29 cellular contexts compared by ENCODE assay signal in genomic region chr5:35364350-35364749, GRCh38.
"Had no signal": no experiment of that assay in that cellular context is flagged by ENCODE, and none has a peak within 500 bp of the region (broad histone marks: within the 10 kb centered on the region; RNA-seq: fewer than 3 reads in every experiment).

No MANE protein-coding gene starts in this region.

- H3K27ac ChIP-seq: ascending aorta, SJCRH30, SK-N-MC had no signal

- H3K27me3 ChIP-seq: ascending aorta had no signal

- H3K4me3 ChIP-seq: ascending aorta, SJCRH30, SK-N-MC had no signal

- H3K36me3 Mint-ChIP-seq: activated naive CD4-positive, alpha-beta T cell treated with anti-CD3 and anti-CD28 coated beads, Interleukin-2, amount 50 U/mL, for 24 hours; activated naive CD8-positive, alpha-beta T cell treated with anti-CD3 and anti-CD28 coated beads, Interleukin-2, amount 10 ng/mL, durations not matched to agents 7 days and 5 days had no signal

- H3K4me3 Mint-ChIP-seq: activated CD4-positive, alpha-beta T cell treated with anti-CD3 and anti-CD28 coated beads, Interleukin-2, amount 10 ng/mL, durations not matched to agents 24 days and 14 days; activated CD8-positive, alpha-beta T cell treated with anti-CD3 and anti-CD28 coated beads for 36 hours; activated naive CD4-positive, alpha-beta T cell treated with anti-CD3 and anti-CD28 coated beads, Interleukin-2, amount 50 U/mL, for 24 hours; activated naive CD8-positive, alpha-beta T cell treated with anti-CD3 and anti-CD28 coated beads, Interleukin-2, amount 10 ng/mL, durations not matched to agents 7 days and 5 days; activated T-cell treated with anti-CD3 and anti-CD28 coated beads, Interleukin-2, amount 50 U/mL, for 72 hours; activated T-helper 17 cell treated with anti-CD3 and anti-CD28 coated beads, Interleukin-2, amount 50 U/mL, for 72 hours; T-helper 1 cell treated with Interleukin-12 subunit alpha and Interleukin-12 subunit beta and Interleukin-4 antibody, amounts not matched to agents 30 μg/mL and 1 μg/mL, for 36 hours; T-helper 2 cell treated with Interferon-gamma antibody and Interleukin-4, amounts not matched to agents 5 μg/mL and 100 μg/mL, for 36 hours had no signal

- H3K4me1 Mint-ChIP-seq: activated CD4-positive, alpha-beta T cell treated with anti-CD3 and anti-CD28 coated beads, Interleukin-2, amount 10 ng/mL, durations not matched to agents 24 days and 14 days; activated naive CD4-positive, alpha-beta T cell treated with anti-CD3 and anti-CD28 coated beads, Interleukin-2, amount 50 U/mL, for 24 hours; activated naive CD8-positive, alpha-beta T cell treated with anti-CD3 and anti-CD28 coated beads, Interleukin-2, amount 10 ng/mL, durations not matched to agents 7 days and 5 days; activated T-helper 17 cell treated with anti-CD3 and anti-CD28 coated beads, Interleukin-2, amount 50 U/mL, for 72 hours had no signal

- H3K36me3 ChIP-seq: ascending aorta, SJCRH30 had no signal

- H3K9me3 ChIP-seq: ascending aorta had no signal

- ATAC-seq: activated CD8-positive, alpha-beta T cell treated with anti-CD3 and anti-CD28 coated beads for 36 hours; activated T-cell treated with anti-CD3 and anti-CD28 coated beads, Interleukin-2, amount 50 U/mL, for 72 hours; activated T-helper 17 cell treated with anti-CD3 and anti-CD28 coated beads, Interleukin-2, amount 50 U/mL, for 72 hours; Panc1 had no signal

- H3K9me3 Mint-ChIP-seq: activated CD4-positive, alpha-beta T cell treated with anti-CD3 and anti-CD28 coated beads, Interleukin-2, amount 10 ng/mL, durations not matched to agents 24 days and 14 days; activated CD8-positive, alpha-beta T cell treated with anti-CD3 and anti-CD28 coated beads for 36 hours; activated naive CD4-positive, alpha-beta T cell treated with anti-CD3 and anti-CD28 coated beads, Interleukin-2, amount 50 U/mL, for 24 hours; activated naive CD8-positive, alpha-beta T cell treated with anti-CD3 and anti-CD28 coated beads, Interleukin-2, amount 10 ng/mL, durations not matched to agents 7 days and 5 days; activated T-cell treated with anti-CD3 and anti-CD28 coated beads, Interleukin-2, amount 50 U/mL, for 72 hours; activated T-helper 17 cell treated with anti-CD3 and anti-CD28 coated beads, Interleukin-2, amount 50 U/mL, for 72 hours; T-helper 1 cell treated with Interleukin-12 subunit alpha and Interleukin-12 subunit beta and Interleukin-4 antibody, amounts not matched to agents 30 μg/mL and 1 μg/mL, for 36 hours; T-helper 2 cell treated with Interferon-gamma antibody and Interleukin-4, amounts not matched to agents 5 μg/mL and 100 μg/mL, for 36 hours had no signal

- H3K27ac Mint-ChIP-seq: activated CD4-positive, alpha-beta T cell treated with anti-CD3 and anti-CD28 coated beads, Interleukin-2, amount 10 ng/mL, durations not matched to agents 24 days and 14 days; activated CD8-positive, alpha-beta T cell treated with anti-CD3 and anti-CD28 coated beads for 36 hours; activated naive CD4-positive, alpha-beta T cell treated with anti-CD3 and anti-CD28 coated beads, Interleukin-2, amount 50 U/mL, for 24 hours; activated naive CD8-positive, alpha-beta T cell treated with anti-CD3 and anti-CD28 coated beads, Interleukin-2, amount 10 ng/mL, durations not matched to agents 7 days and 5 days; activated T-cell treated with anti-CD3 and anti-CD28 coated beads, Interleukin-2, amount 50 U/mL, for 72 hours; activated T-helper 17 cell treated with anti-CD3 and anti-CD28 coated beads, Interleukin-2, amount 50 U/mL, for 72 hours; T-helper 1 cell treated with Interleukin-12 subunit alpha and Interleukin-12 subunit beta and Interleukin-4 antibody, amounts not matched to agents 30 μg/mL and 1 μg/mL, for 36 hours; T-helper 2 cell treated with Interferon-gamma antibody and Interleukin-4, amounts not matched to agents 5 μg/mL and 100 μg/mL, for 36 hours had no signal

- DNase-seq: activated CD4-positive, alpha-beta T cell treated with anti-CD3 and anti-CD28 coated beads, Interleukin-2, amount 10 ng/mL, durations not matched to agents 24 days and 14 days; activated CD4-positive, alpha-beta T cell treated with anti-CD3 and anti-CD28 coated beads, Interleukin-2, amount 50 U/mL, for 4 hours; activated CD8-positive, alpha-beta T cell treated with anti-CD3 and anti-CD28 coated beads for 36 hours; activated effector memory CD4-positive, alpha-beta T cell treated with anti-CD3 and anti-CD28 coated beads, Interleukin-2, amount 50 U/mL, for 16 hours; activated naive CD4-positive, alpha-beta T cell treated with Interleukin-2 at 50 U/mL for 16 hours; activated naive CD8-positive, alpha-beta T cell treated with anti-CD3 and anti-CD28 coated beads, Interleukin-2, amount 10 ng/mL, durations not matched to agents 7 days and 5 days; activated T-cell treated with anti-CD3 and anti-CD28 coated beads, Interleukin-2, amount 50 U/mL, for 1 hour; activated T-cell treated with anti-CD3 and anti-CD28 coated beads, Interleukin-2, amount 50 U/mL, for 72 hours; amygdala; Kasumi-1; KG1; MM.1S; MV-4-11; NCI-H1092; NCI-H1436 treated with DMSO at 0.1 percent for 48 hours; NCI-H1694 treated with DMSO at 0.1 percent for 48 hours; NCI-H2029; NCI-H345; NCI-H524 treated with DMSO at 0.1 percent for 48 hours; NCI-H748 treated with DMSO at 0.1 percent for 48 hours; SHP77; SJCRH30 had no signal

- H3K4me1 ChIP-seq: ascending aorta, SJCRH30 had no signal

- H3K27me3 Mint-ChIP-seq: activated naive CD8-positive, alpha-beta T cell treated with anti-CD3 and anti-CD28 coated beads, Interleukin-2, amount 10 ng/mL, durations not matched to agents 7 days and 5 days had no signal
